ENCODE assay signal across 8 cellular contexts in genomic region chr6:100116409-100117194, GRCh38.
DNase-seq lines count a peak whose midpoint lies in the region; ATAC-seq, FAIRE-seq and TF ChIP-seq lines count a peak whose summit lies in the region.

No MANE protein-coding gene starts in this region.

- H3K79me1 ChIP-seq in neuronal stem cell (ENCODE audit: low read depth, low read length): no peaks in the 10 kb centered on the region

- H3K4me3 ChIP-seq in HAP-1: no peak overlapping the region
- no peak overlapping the region for H3K4me3 ChIP-seq in neuronal stem cell (ENCODE audit: low read length in 2 of 2)

- ATAC-seq in SK-N-SH treated with all-trans-retinoic acid at 6 μM for 48 hours: peak; percentile 96

- H3K4me2 ChIP-seq in neuronal stem cell (ENCODE audit: insufficient read depth, low read length, poor library complexity, severe bottlenecking): no peak overlapping the region

- no peak overlapping the region for H2BK15ac ChIP-seq in neuronal stem cell (ENCODE audit: low read length)

- no peak overlapping the region for H3K4ac ChIP-seq in neuronal stem cell (ENCODE audit: low read length)

- no peak overlapping the region for H3K27ac ChIP-seq in neuronal stem cell (replicated peaks; ENCODE audit: low read length)

- no peak overlapping the region for H3K14ac ChIP-seq in neuronal stem cell (ENCODE audit: low read length)

- no peak overlapping the region for H4K8ac ChIP-seq in neuronal stem cell (ENCODE audit: low read depth, low read length)

- H3K9ac ChIP-seq in neuronal stem cell (ENCODE audit: low read depth, low read length, poor library complexity): no peak overlapping the region

- H3K36me3 ChIP-seq in HAP-1 (replicated peaks) (no peaks in the 10 kb centered on the region), neuronal stem cell (replicated peaks in 1 of 2; ENCODE audit: control insufficient read depth in 2 of 2, insufficient read depth in 2 of 2, low read length in 2 of 2) (no peaks in the 10 kb centered on the region)

- no peak overlapping the region for H3K18ac ChIP-seq in neuronal stem cell (ENCODE audit: low read length)

- peaks cover 2% of the 10 kb centered on the region; the same call in 1 of the 2 replicates for H3K4me1 ChIP-seq in HAP-1
- no peaks in the 10 kb centered on the region for H3K4me1 ChIP-seq in neuronal stem cell (ENCODE audit: control insufficient read depth in 2 of 2, insufficient read depth in 1 of 2, low read depth in 1 of 2, low read length in 2 of 2)

- H2AK5ac ChIP-seq in neuronal stem cell (ENCODE audit: low read depth, low read length): no peak overlapping the region

- no peak overlapping the region for H2BK12ac ChIP-seq in neuronal stem cell (ENCODE audit: low read length)

- no peak overlapping the region for H2AFZ ChIP-seq in neuronal stem cell (ENCODE audit: low read length)

- no peak overlapping the region for H3K23ac ChIP-seq in neuronal stem cell (ENCODE audit: low read depth, low read length, poor library complexity)

- H2BK120ac ChIP-seq in neuronal stem cell (ENCODE audit: low read depth, low read length): no peak overlapping the region

- in situ Hi-C loops in HAP-1 (cut with MboI; ENCODE audit: low sequenced_read_pairs): no loop called here

- H3K27me3 ChIP-seq in HAP-1 (ENCODE audit: low read depth): no peaks in the 10 kb centered on the region; the same call in none of the 2 replicates
- H3K27me3 ChIP-seq in neuronal stem cell (ENCODE audit: control insufficient read depth in 3 of 3, insufficient read depth in 3 of 3, low read depth in 1 of 3, low read length in 3 of 3): peaks cover 0 to 49% (median 0%) of the 10 kb centered on the region in 3 experiments

- no peak overlapping the region for H4K91ac ChIP-seq in neuronal stem cell (ENCODE audit: low read depth, low read length, poor library complexity)

- FAIRE-seq in A204.1 (lab: Jason Lieb, UNC) (peak; percentile 89), G401.6 (lab: Jason Lieb, UNC) (peak; percentile 65)

- no peak overlapping the region for H2BK5ac ChIP-seq in neuronal stem cell (ENCODE audit: low read length)

- peak; percentile 68 to 74 for DNase-seq in HAP-1 (ENCODE audit: low spot score in 2 of 2)
- DNase-seq in NCI-H1092 treated with DMSO at 0.1 percent for 48 hours (lab: John Stamatoyannopoulos, UW): peak; percentile 90
- DNase-seq in erythroblast (lab: John Stamatoyannopoulos, UW): peak; percentile 50 to 65
- DNase-seq in neuronal stem cell (ENCODE audit: low spot score): peak; percentile 62
- no peak for DNase-seq in NCI-H187 treated with DMSO at 0.1 percent for 48 hours (lab: John Stamatoyannopoulos, UW)

- no peak for TF ChIP-seq POLR2A in erythroblast (IDR thresholded peaks at IDR 0.05; ENCODE audit: low read length)

- H3K9me3 ChIP-seq in HAP-1: no peaks in the 10 kb centered on the region
- peaks cover 0 to 2% of the 10 kb centered on the region in 2 donors for H3K9me3 ChIP-seq in neuronal stem cell (replicated peaks in 1 of 2; ENCODE audit: control insufficient read depth in 2 of 2, insufficient read depth in 1 of 2, low read depth in 1 of 2, low read length in 2 of 2)

- no CpG with 5 or more reads among the region's 4 CpGs for WGBS in neuronal stem cell (ENCODE audit: extremely low coverage in 2 of 2, insufficient read length in 2 of 2, insufficient replicate concordance in 1 of 2), 2 donors

TF ChIP-seq in SK-N-SH treated with all-trans-retinoic acid at 6 μM for 48 hours, 23 proteins besides CTCF, POLR2A, EP300 and RAD21:
- TF ChIP-seq TSHZ2 (CRISPR knock-in tag; IDR thresholded peaks at IDR 0.05) (no peak), ZC3H10 (CRISPR knock-in tag; IDR thresholded peaks at IDR 0.05) (no peak), ISL1 (CRISPR knock-in tag; IDR thresholded peaks at IDR 0.05) (no peak), OSR1 (CRISPR knock-in tag; IDR thresholded peaks at IDR 0.05) (no peak), PPARA (CRISPR knock-in tag; IDR thresholded peaks at IDR 0.05; ENCODE audit: borderline replicate concordance) (no peak), GLIS3 (CRISPR knock-in tag; IDR thresholded peaks at IDR 0.05) (no peak)
